In genomic region chr22:49950396-49950994, GRCh38 we compare ENCODE assay signal across 13 cellular contexts. TPM values are rescaled to one million over a fixed set of nuclear protein-coding genes. Genes with fewer than 3 reads are reported as not detected.
A peak's percentile ranks its signal among the peaks of the same experiment; 100 is the strongest.
DNase-seq lines count a peak whose midpoint lies in the region; TF ChIP-seq lines count a peak whose summit lies in the region.
"Had no signal": no experiment of that assay in that cellular context is flagged by ENCODE, and none has a peak within 500 bp of the region (broad histone marks: within the 10 kb centered on the region; RNA-seq: fewer than 3 reads in every experiment).

No MANE protein-coding gene starts in this region.

- no peaks in the 10 kb centered on the region for H3K27me3 ChIP-seq in H7 (ENCODE audit: control insufficient read depth, insufficient read depth, low read length)
- no peaks in the 10 kb centered on the region for H3K27me3 ChIP-seq in breast epithelium
- H3K27me3 ChIP-seq in mesenchymal stem cell (ENCODE audit: control insufficient read depth in 1 of 2, insufficient read depth in 1 of 2, low read length in 2 of 2) = no peaks in the 10 kb centered on the region
- no peaks in the 10 kb centered on the region for H3K27me3 ChIP-seq in thymus (ENCODE audit: control insufficient read depth, insufficient read depth)
- H3K27me3 ChIP-seq: uterus had no signal

- TF ChIP-seq POLR2A in breast epithelium (IDR thresholded peaks at IDR 0.05) = no peak

- H3K18ac ChIP-seq in mesenchymal stem cell (ENCODE audit: low read depth in 1 of 2, low read length in 2 of 2) = no peak overlapping the region

- H3K4me1 ChIP-seq in breast epithelium (peaks cover 28 to 68% of the 10 kb centered on the region in 2 donors), mesenchymal stem cell (ENCODE audit: control insufficient read depth, insufficient read depth, low read depth, low read length) (peaks cover 52% of the 10 kb centered on the region), thymus (ENCODE audit: control insufficient read depth, insufficient read depth, low read length) (no peaks in the 10 kb centered on the region)

- peak overlapping the region; percentile 15 for H2AK5ac ChIP-seq in mesenchymal stem cell (ENCODE audit: low read length, severe bottlenecking)

- H3K79me1 ChIP-seq in mesenchymal stem cell (replicated peaks; ENCODE audit: low read length, poor library complexity, severe bottlenecking) = no peaks in the 10 kb centered on the region

- H3K27ac ChIP-seq in breast epithelium (peak overlapping the region; percentile 99), mesenchymal stem cell (ENCODE audit: low read length, poor library complexity, severe bottlenecking) (no peak overlapping the region), thymus (ENCODE audit: low read depth) (peak overlapping the region; percentile 74)
- H3K27ac ChIP-seq: uterus had no signal

- intact Hi-C loops in breast epithelium (cut with DNase I; ENCODE audit: low total_unique reads) = loop anchor here (10.0 kb wide), 1 partner anchor 234 kb away; the partner anchor contains the start of gene TRABD

- peak overlapping the region; percentile 22 for H2BK120ac ChIP-seq in mesenchymal stem cell (ENCODE audit: low read depth, low read length)

- H3K23ac ChIP-seq in mesenchymal stem cell (ENCODE audit: low read length in 2 of 2) = no peak overlapping the region

- no peak overlapping the region for H3K14ac ChIP-seq in mesenchymal stem cell (ENCODE audit: low read length in 2 of 2)

- H3K4me3 ChIP-seq in H7 (ENCODE audit: insufficient read depth, low read depth, low read length) (no peak overlapping the region), breast epithelium (no peak overlapping the region), mesenchymal stem cell (ENCODE audit: insufficient read depth in 1 of 2, low read depth in 1 of 2, low read length in 2 of 2) (no peak overlapping the region), thymus (ENCODE audit: low read length) (no peak overlapping the region)
- H3K4me3 ChIP-seq: uterus had no signal

- H3K4me2 ChIP-seq in mesenchymal stem cell (ENCODE audit: low read length, poor library complexity, severe bottlenecking) = no peak overlapping the region

- 82% methylated on average over 11 of the region's 18 CpGs for WGBS in mesenchymal stem cell
- 94% methylated on average over 18 of the region's 18 CpGs for WGBS in thymus

- H3K36me3 ChIP-seq in H7 (replicated peaks; ENCODE audit: control insufficient read depth, insufficient read depth, low read length) (no peaks in the 10 kb centered on the region), breast epithelium (no peaks in the 10 kb centered on the region), mesenchymal stem cell (ENCODE audit: control insufficient read depth in 1 of 2, insufficient read depth in 2 of 2, low read depth in 1 of 2, low read length in 2 of 2) (no peaks in the 10 kb centered on the region), thymus (ENCODE audit: control insufficient read depth, insufficient read depth) (no peaks in the 10 kb centered on the region)
- H3K36me3 ChIP-seq: uterus had no signal

- DNase-seq in H7 = peak; percentile 78
- no peak for DNase-seq in breast epithelium (ENCODE audit: low spot score in 2 of 2)
- DNase-seq in mesenchymal stem cell = no peak
- no peak for DNase-seq in NCI-H2029 treated with DMSO at 0.1 percent for 48 hours (lab: John Stamatoyannopoulos, UW)
- DNase-seq in HuH-7 (ENCODE audit: low spot score) = no peak
- DNase-seq in nucleus accumbens (lab: John Stamatoyannopoulos, UW) = no peak
- DNase-seq in activated CD4-positive, CD25-positive, alpha-beta regulatory T cell treated with anti-CD3 and anti-CD28 coated beads, Interleukin-2, amount 50 U/mL, for 72 hours = no peak
- DNase-seq: hippocampal formation, KG1, retina, Right ventricle myocardium superior, uterus had no signal

- peak overlapping the region; percentile 44 for H2BK15ac ChIP-seq in mesenchymal stem cell (ENCODE audit: low read depth, poor library complexity, severe bottlenecking)

- no peak overlapping the region for H2AFZ ChIP-seq in mesenchymal stem cell (ENCODE audit: low read depth, low read length)

- no peak overlapping the region for H2BK5ac ChIP-seq in mesenchymal stem cell (ENCODE audit: low read depth, low read length, poor library complexity, severe bottlenecking)

- H3K9ac ChIP-seq in mesenchymal stem cell (ENCODE audit: low read length) = no peak overlapping the region

- no peak overlapping the region for H4K8ac ChIP-seq in mesenchymal stem cell (ENCODE audit: low read length)

- peak overlapping the region in 1 of 2 experiments; percentile 20 for H3K4ac ChIP-seq in mesenchymal stem cell (ENCODE audit: low read depth in 1 of 2, low read length in 2 of 2)

- no peak for TF ChIP-seq CTCF in breast epithelium (IDR thresholded peaks at IDR 0.05)

- H4K91ac ChIP-seq in mesenchymal stem cell (ENCODE audit: low read length) = peak overlapping the region; percentile 97

- H2BK12ac ChIP-seq in mesenchymal stem cell (ENCODE audit: low read length in 2 of 2) = peak overlapping the region in 1 of 2 experiments; percentile 12

- H3K9me3 ChIP-seq in breast epithelium (no peaks in the 10 kb centered on the region), mesenchymal stem cell (ENCODE audit: control insufficient read depth, low read length) (no peaks in the 10 kb centered on the region), thymus (ENCODE audit: control insufficient read depth) (no peaks in the 10 kb centered on the region)
- H3K9me3 ChIP-seq: uterus had no signal

RNA-seq across cellular contexts. Expression of gene PIM3, which starts 10.1 kb away (rescaled TPM):
- 71.2 and 79.7 TPM in 2 replicates for total RNA-seq in H7 (2014; rRNA removed; shearing (Covaris generic))
- total RNA-seq in breast epithelium = 10 to 100 TPM; 63.0 to 92.1 (median 87.1) TPM
- polyA plus RNA-seq in mesenchymal stem cell (2013, experiment 1 of 2) = 18.5 TPM
- 17.6 TPM for polyA plus RNA-seq in mesenchymal stem cell (2013, experiment 2 of 2)
- polyA plus RNA-seq in thymus = 57.6 TPM

RNA-seq across cellular contexts. Expression of gene CRELD2, which starts 32.1 kb away (rescaled TPM):
- 22.8 and 45.6 TPM in 2 replicates for total RNA-seq in H7 (2014; rRNA removed; shearing (Covaris generic))
- total RNA-seq in breast epithelium = 10 to 100 TPM; 20.6 to 59.3 (median 39.5) TPM
- polyA plus RNA-seq in mesenchymal stem cell (2013, experiment 1 of 2) = 37.9 TPM
- 35.8 TPM for polyA plus RNA-seq in mesenchymal stem cell (2013, experiment 2 of 2)
- 24.3 TPM for polyA plus RNA-seq in thymus

RNA-seq across cellular contexts. Expression of gene ALG12, which starts 32.3 kb away (rescaled TPM):
- 28.5 and 32.9 TPM in 2 replicates for total RNA-seq in H7 (2014; rRNA removed; shearing (Covaris generic))
- 10 to 100 TPM; 16.6 to 22.4 (median 19.7) TPM for total RNA-seq in breast epithelium
- polyA plus RNA-seq in mesenchymal stem cell (2013, experiment 1 of 2) = 20.9 TPM
- polyA plus RNA-seq in mesenchymal stem cell (2013, experiment 2 of 2) = 21.2 TPM
- 9.1 TPM for polyA plus RNA-seq in thymus
